ENCODE assay signal across 9 cellular contexts in the genomic region with DNA sequence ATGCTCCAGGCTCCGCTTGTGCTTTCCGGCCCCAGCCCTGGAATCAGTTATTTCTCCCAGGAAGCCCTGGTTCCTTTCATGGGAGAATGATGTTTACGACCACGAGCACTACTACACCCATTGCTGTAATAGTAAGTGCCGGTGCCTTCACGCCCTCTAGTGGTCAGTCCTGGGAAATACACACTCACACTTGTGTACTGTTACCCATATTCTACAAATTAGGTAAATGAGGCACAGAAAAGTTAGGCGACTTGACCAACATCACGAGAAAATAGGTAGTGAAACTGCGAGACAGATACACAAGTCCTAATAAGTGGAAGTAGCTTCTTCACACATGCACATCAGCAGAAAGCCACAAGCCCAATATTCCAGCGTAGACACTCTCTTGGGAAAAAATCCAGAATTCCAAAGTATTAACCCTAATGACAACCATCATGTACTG. TPM values are rescaled to one million over a fixed set of nuclear protein-coding genes. Genes with fewer than 3 reads are reported as not detected.
DNase-seq lines count a peak whose midpoint lies in the region; ATAC-seq and TF ChIP-seq lines count a peak whose summit lies in the region.
"Had no signal": no experiment of that assay in that cellular context is flagged by ENCODE, and none has a peak within 500 bp of the region (broad histone marks: within the 10 kb centered on the region; RNA-seq: fewer than 3 reads in every experiment).

No MANE protein-coding gene starts in this region.

- H3K4me1 ChIP-seq in endodermal cell (ENCODE audit: control insufficient read depth, insufficient read depth, low read length) = no peaks in the 10 kb centered on the region

- no peak overlapping the region for H3K27ac ChIP-seq in endodermal cell (ENCODE audit: low read depth, low read length)

- H3K9me3 ChIP-seq in endodermal cell (ENCODE audit: control insufficient read depth, low read length) = no peaks in the 10 kb centered on the region

- H3K36me3 Mint-ChIP-seq in endodermal cell (ENCODE audit: low read depth) = no peaks in the 10 kb centered on the region

- no peak overlapping the region for H3K27ac Mint-ChIP-seq in endodermal cell
- H3K27ac Mint-ChIP-seq: dendritic cell treated with granulocyte-macrophage colony-stimulating factor and Interleukin-4, amounts not matched to agents 40 ng/mL and 50 ng/mL, for 4 days had no signal

- H3K36me3 ChIP-seq in endodermal cell (ENCODE audit: control insufficient read depth, insufficient read depth, low read length) = no peaks in the 10 kb centered on the region

- peaks cover 29% of the 10 kb centered on the region for H3K27me3 Mint-ChIP-seq in endodermal cell (ENCODE audit: insufficient read depth)

- H3K4me1 Mint-ChIP-seq in endodermal cell = peaks cover 9% of the 10 kb centered on the region

- H3K9ac ChIP-seq in endodermal cell (ENCODE audit: extremely low read depth, low read length, poor library complexity, severe bottlenecking) = no peak overlapping the region

- ATAC-seq in HG03565 (IDR thresholded peaks at IDR 0.05; ENCODE audit: unreplicated experiment) (peak; percentile 43), GM19452 (IDR thresholded peaks at IDR 0.05; ENCODE audit: unreplicated experiment) (no peak)

- no peak overlapping the region for H3K4me3 Mint-ChIP-seq in endodermal cell
- H3K4me3 Mint-ChIP-seq: dendritic cell treated with granulocyte-macrophage colony-stimulating factor and Interleukin-4, amounts not matched to agents 40 ng/mL and 50 ng/mL, for 4 days had no signal

- 0 to 15% methylated on average over 6 to 10 of the region's 10 CpGs for WGBS in endodermal cell (ENCODE audit: insufficient coverage in 1 of 2, insufficient read length in 1 of 2), 2 experiments

- peaks cover 17% of the 10 kb centered on the region for H3K9me3 Mint-ChIP-seq in endodermal cell
- H3K9me3 Mint-ChIP-seq: dendritic cell treated with granulocyte-macrophage colony-stimulating factor and Interleukin-4, amounts not matched to agents 40 ng/mL and 50 ng/mL, for 4 days had no signal

- H3K27me3 ChIP-seq in endodermal cell (ENCODE audit: control insufficient read depth, insufficient read depth, low read length, poor library complexity, severe bottlenecking) = peaks cover 17% of the 10 kb centered on the region

- peak; percentile 91 for TF ChIP-seq CTCF in endodermal cell (conservative IDR thresholded peaks at IDR 0.05)

- no peak overlapping the region for H3K4me3 ChIP-seq in endodermal cell (ENCODE audit: low read length)

- peak; percentile 66 for DNase-seq in DMS114 treated with DMSO at 0.1 percent for 48 hours (lab: John Stamatoyannopoulos, UW; ENCODE audit: unreplicated experiment)
- DNase-seq in NOMO-1 treated with dmso at 0.1 percent for 144 hours (lab: John Stamatoyannopoulos, UW; ENCODE audit: unreplicated experiment) = peak; percentile 68
- DNase-seq in activated CD8-positive, alpha-beta memory T cell treated with anti-CD3 and anti-CD28 coated beads for 24 hours = peak; percentile 84
- peak; percentile 87 for DNase-seq in endodermal cell
- DNase-seq in middle frontal gyrus (ENCODE audit: extremely low spot score, low spot score) = peak; percentile 27
- DNase-seq in stimulated activated CD8-positive, alpha-beta memory T cell treated with anti-CD3 and anti-CD28 coated beads, Interleukin-4, amount 100 ng/mL, for 48 hours = peak; percentile 80

RNA-seq across cellular contexts. Expression of gene CEACAM21, which starts 21.7 kb away (rescaled TPM):
- under 1 TPM; 0.44 to 0.51 TPM for total RNA-seq in endodermal cell
- polyA plus RNA-seq in endodermal cell (2013, experiment 1 of 2) = 0.14 TPM
- polyA plus RNA-seq in endodermal cell (2013, experiment 2 of 2) = not detected

RNA-seq across cellular contexts. Expression of gene CEACAM4, which starts 29.3 kb away (rescaled TPM):
- total RNA-seq in endodermal cell = not detected
- not detected for polyA plus RNA-seq in endodermal cell (2013, experiment 1 of 2)
- not detected for polyA plus RNA-seq in endodermal cell (2013, experiment 2 of 2)

Comparison
In these comparisons a context has a peak if more than half of its experiments do, and no peak if none do; other contexts are left out.
1. DNase-seq: peak in every context shown above with its lines; median percentile 87 in endodermal cell; 84 in activated CD8-positive, alpha-beta memory T cell treated with anti-CD3 and anti-CD28 coated beads for 24 hours; 80 in stimulated activated CD8-positive, alpha-beta memory T cell treated with anti-CD3 and anti-CD28 coated beads, Interleukin-4, amount 100 ng/mL, for 48 hours; 68 in NOMO-1 treated with dmso at 0.1 percent for 144 hours; 66 in DMS114 treated with DMSO at 0.1 percent for 48 hours; 27 in middle frontal gyrus.